In the genomic region with DNA sequence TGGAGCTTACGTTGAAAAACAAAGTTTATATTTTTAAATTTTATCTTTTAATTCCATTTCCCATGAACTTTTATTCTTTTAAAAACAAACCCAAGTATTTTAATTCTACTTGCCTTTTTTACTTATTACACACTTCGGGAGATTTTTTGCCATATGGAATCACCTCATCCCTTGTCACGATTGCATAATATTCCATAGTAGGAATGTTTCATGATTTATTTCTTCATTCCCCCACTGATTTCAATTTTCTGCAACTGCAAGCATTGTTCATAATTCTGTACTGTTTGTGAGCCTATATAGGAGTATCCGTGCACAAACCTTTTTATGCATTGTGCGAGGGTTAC, we compare ENCODE assay signal across 8 cellular contexts. TPM values are rescaled to one million over a fixed set of nuclear protein-coding genes. Genes with fewer than 3 reads are reported as not detected.
DNase-seq lines count a peak whose midpoint lies in the region; ATAC-seq and TF ChIP-seq lines count a peak whose summit lies in the region.

No MANE protein-coding gene starts in this region.

- H3K4me3 ChIP-seq in HL-60 (replicated peaks; ENCODE audit: insufficient read depth, low read length) (peak overlapping the region; percentile 88), iPS-18a (ENCODE audit: low read length) (peak overlapping the region; percentile 99)

- peaks cover 11% of the 10 kb centered on the region for H3K36me3 Mint-ChIP-seq in activated T-helper 2 cell treated with anti-CD3 and anti-CD28 coated beads, Interferon-gamma antibody, Interleukin-2, Interleukin-4, amounts not matched to agents 10 μg/mL and 5 μg/mL and 100 μg/mL, durations not matched to agents 14 hours and 24 hours and 36 hours (ENCODE audit: low read depth)
- H3K36me3 Mint-ChIP-seq in stimulated activated naive B cell treated with anti-CD40 and anti-IgM and Interleukin-4, amounts not matched to agents 10 μg/mL and 1 μg/mL and 100 μg/mL, for 72 hours: peaks cover 2 to 6% of the 10 kb centered on the region in 2 donors

- peaks cover 28% of the 10 kb centered on the region for H3K4me1 Mint-ChIP-seq in activated T-helper 2 cell treated with anti-CD3 and anti-CD28 coated beads, Interferon-gamma antibody, Interleukin-2, Interleukin-4, amounts not matched to agents 10 μg/mL and 5 μg/mL and 100 μg/mL, durations not matched to agents 14 hours and 24 hours and 36 hours (ENCODE audit: low read depth)
- peaks cover 5 to 34% of the 10 kb centered on the region in 2 donors for H3K4me1 Mint-ChIP-seq in stimulated activated naive B cell treated with anti-CD40 and anti-IgM and Interleukin-4, amounts not matched to agents 10 μg/mL and 1 μg/mL and 100 μg/mL, for 72 hours

- H3K4me1 ChIP-seq in iPS-18a (ENCODE audit: control insufficient read depth, low read depth, low read length): peaks cover 14% of the 10 kb centered on the region

- H3K9me3 Mint-ChIP-seq in activated T-helper 2 cell treated with anti-CD3 and anti-CD28 coated beads, Interferon-gamma antibody, Interleukin-2, Interleukin-4, amounts not matched to agents 10 μg/mL and 5 μg/mL and 100 μg/mL, durations not matched to agents 14 hours and 24 hours and 36 hours: peaks cover 5% of the 10 kb centered on the region
- H3K9me3 Mint-ChIP-seq in stimulated activated naive B cell treated with anti-CD40 and anti-IgM and Interleukin-4, amounts not matched to agents 10 μg/mL and 1 μg/mL and 100 μg/mL, for 72 hours: peaks cover 5 to 11% of the 10 kb centered on the region in 2 donors

- intact Hi-C loops in activated T-helper 2 cell treated with anti-CD3 and anti-CD28 coated beads, Interferon-gamma antibody, Interleukin-2, Interleukin-4, amounts not matched to agents 10 μg/mL and 5 μg/mL and 100 μg/mL, durations not matched to agents 14 hours and 24 hours and 36 hours (cut with micrococcal nuclease): loop anchor here (1.0 to 10.0 kb wide), 4 partner anchors 36 to 1656 kb away; a partner anchor contains a TSS

- peak overlapping the region; percentile 96 for H3K27ac Mint-ChIP-seq in activated T-helper 2 cell treated with anti-CD3 and anti-CD28 coated beads, Interferon-gamma antibody, Interleukin-2, Interleukin-4, amounts not matched to agents 10 μg/mL and 5 μg/mL and 100 μg/mL, durations not matched to agents 14 hours and 24 hours and 36 hours
- H3K27ac Mint-ChIP-seq in stimulated activated naive B cell treated with anti-CD40 and anti-IgM and Interleukin-4, amounts not matched to agents 10 μg/mL and 1 μg/mL and 100 μg/mL, for 72 hours: peak overlapping the region; percentile 99

- peaks cover 18% of the 10 kb centered on the region for H3K27me3 Mint-ChIP-seq in activated T-helper 2 cell treated with anti-CD3 and anti-CD28 coated beads, Interferon-gamma antibody, Interleukin-2, Interleukin-4, amounts not matched to agents 10 μg/mL and 5 μg/mL and 100 μg/mL, durations not matched to agents 14 hours and 24 hours and 36 hours (ENCODE audit: low read depth)
- H3K27me3 Mint-ChIP-seq in stimulated activated naive B cell treated with anti-CD40 and anti-IgM and Interleukin-4, amounts not matched to agents 10 μg/mL and 1 μg/mL and 100 μg/mL, for 72 hours: peaks cover 2% of the 10 kb centered on the region in 2 donors

- DNase-seq in HL-60 (ENCODE audit: low read depth in 1 of 2, low spot score in 1 of 2) (no peak), DMS114 treated with DMSO at 0.1 percent for 48 hours (lab: John Stamatoyannopoulos, UW; ENCODE audit: unreplicated experiment) (no peak), NCI-H774 (lab: John Stamatoyannopoulos, UW) (no peak)
- no peak for DNase-seq in activated T-helper 2 cell treated with anti-CD3 and anti-CD28 coated beads, Interferon-gamma antibody, Interleukin-2, Interleukin-4, amounts not matched to agents 10 μg/mL and 5 μg/mL and 100 μg/mL, durations not matched to agents 14 hours and 24 hours and 36 hours (ENCODE audit: low spot score)
- no peak for DNase-seq in stimulated activated naive B cell treated with anti-CD40 and anti-IgM and Interleukin-4, amounts not matched to agents 10 μg/mL and 1 μg/mL and 100 μg/mL, for 72 hours

- no peaks in the 10 kb centered on the region for H3K27me3 ChIP-seq in HL-60 (ENCODE audit: insufficient read depth, poor library complexity, severe bottlenecking)
- H3K27me3 ChIP-seq in iPS-18a (ENCODE audit: control insufficient read depth, insufficient read depth, low read length): no peaks in the 10 kb centered on the region

- no peaks in the 10 kb centered on the region for H3K9me3 ChIP-seq in iPS-18a (ENCODE audit: control insufficient read depth, low read depth, low read length)

- H3K4me3 Mint-ChIP-seq in activated T-helper 2 cell treated with anti-CD3 and anti-CD28 coated beads, Interferon-gamma antibody, Interleukin-2, Interleukin-4, amounts not matched to agents 10 μg/mL and 5 μg/mL and 100 μg/mL, durations not matched to agents 14 hours and 24 hours and 36 hours (ENCODE audit: low read depth): peak overlapping the region; percentile 91
- peak overlapping the region; percentile 96 to 100 for H3K4me3 Mint-ChIP-seq in stimulated activated naive B cell treated with anti-CD40 and anti-IgM and Interleukin-4, amounts not matched to agents 10 μg/mL and 1 μg/mL and 100 μg/mL, for 72 hours

- no peak for TF ChIP-seq CTCF in HL-60 (IDR thresholded peaks at IDR 0.05; ENCODE audit: insufficient read depth, low read length)

- no peaks in the 10 kb centered on the region for H3K36me3 ChIP-seq in iPS-18a (ENCODE audit: control insufficient read depth, low read depth, low read length)

- ATAC-seq in stimulated activated naive B cell treated with anti-CD40 and anti-IgM and Interleukin-4, amounts not matched to agents 10 μg/mL and 1 μg/mL and 100 μg/mL, for 72 hours (replicated peaks): no peak
- ATAC-seq in GM18909 (IDR thresholded peaks at IDR 0.05; ENCODE audit: poor library complexity, unreplicated experiment): no peak
- ATAC-seq in HG03460 (IDR thresholded peaks at IDR 0.05; ENCODE audit: unreplicated experiment): no peak

- peak overlapping the region; percentile 93 for H3K27ac ChIP-seq in HL-60 (replicated peaks)
- H3K27ac ChIP-seq in iPS-18a (ENCODE audit: low read length): peak overlapping the region; percentile 90

- peak overlapping the region; percentile 96 for H3K9ac ChIP-seq in iPS-18a (ENCODE audit: low read length)

RNA-seq across cellular contexts. Expression of a gene that starts 0.6 kb away (rescaled TPM):
- 69.5 and 71.8 TPM in 2 replicates for total RNA-seq in activated T-helper 2 cell treated with anti-CD3 and anti-CD28 coated beads, Interferon-gamma antibody, Interleukin-2, Interleukin-4, amounts not matched to agents 10 μg/mL and 5 μg/mL and 100 μg/mL, durations not matched to agents 14 hours and 24 hours and 36 hours
